In genomic region chr12:46628176-46628575, GRCh38 we compare ENCODE assay signal across 19 cellular contexts.
DNase-seq lines count a peak whose midpoint lies in the region; ATAC-seq, FAIRE-seq and TF ChIP-seq lines count a peak whose summit lies in the region.
"Had no signal": no experiment of that assay in that cellular context is flagged by ENCODE, and none has a peak within 500 bp of the region (broad histone marks: within the 10 kb centered on the region; RNA-seq: fewer than 3 reads in every experiment).

No MANE protein-coding gene starts in this region.

- no peak for TF ChIP-seq CTCF in Calu3 (IDR thresholded peaks at IDR 0.05; ENCODE audit: unreplicated experiment)
- TF ChIP-seq CTCF in astrocyte (IDR thresholded peaks at IDR 0.05; ENCODE audit: insufficient read depth, low read depth, low read length): no peak
- no peak for TF ChIP-seq CTCF in gastrocnemius medialis (IDR thresholded peaks at IDR 0.05 in 4 of 5, conservative IDR thresholded peaks at IDR 0.05 in 1 of 5)
- no peak for TF ChIP-seq CTCF in tibial artery (IDR thresholded peaks at IDR 0.05)

- no TSS peak for BruUV-seq in Calu3 (replicated peaks; lab: Mats Ljungman, UMichigan)

- no peak overlapping the region for H3K4me2 ChIP-seq in astrocyte (ENCODE audit: low read length)
- H3K4me2 ChIP-seq in mesenchymal stem cell (ENCODE audit: low read length, poor library complexity, severe bottlenecking): no peak overlapping the region
- H3K4me2 ChIP-seq: A549, KMS-11 had no signal

- no peak overlapping the region for H2AFZ ChIP-seq in astrocyte (ENCODE audit: low read depth, low read length)
- no peak overlapping the region for H2AFZ ChIP-seq in mesenchymal stem cell (ENCODE audit: low read depth, low read length)

- no peak overlapping the region for H3K27ac ChIP-seq in astrocyte (ENCODE audit: low read depth, low read length)
- peak overlapping the region; percentile 86 for H3K27ac ChIP-seq in mesenchymal stem cell (ENCODE audit: low read length, poor library complexity, severe bottlenecking)
- H3K27ac ChIP-seq in gastrocnemius medialis: peak overlapping the region; percentile 54 to 85 (median 68)
- no peak overlapping the region for H3K27ac ChIP-seq in tibial artery
- H3K27ac ChIP-seq: 22Rv1, A549, C4-2B, KMS-11 had no signal

- H2BK5ac ChIP-seq in mesenchymal stem cell (ENCODE audit: low read depth, low read length, poor library complexity, severe bottlenecking): no peak overlapping the region

- H3K23ac ChIP-seq in mesenchymal stem cell (ENCODE audit: low read length in 2 of 2): no peak overlapping the region

- no peak overlapping the region for H4K91ac ChIP-seq in mesenchymal stem cell (ENCODE audit: low read length)

- H2BK120ac ChIP-seq in mesenchymal stem cell (ENCODE audit: low read depth, low read length): no peak overlapping the region

- no peak for DNase-seq in Calu3
- DNase-seq in astrocyte (ENCODE audit: low read depth): no peak
- DNase-seq in mesenchymal stem cell: no peak
- DNase-seq in gastrocnemius medialis: no peak
- no peak for DNase-seq in GF-D8 (lab: John Stamatoyannopoulos, UW)
- no peak for DNase-seq in tibial artery
- no peak for DNase-seq in NCI-H526 (lab: John Stamatoyannopoulos, UW)
- DNase-seq: AML-193; CD4-positive, alpha-beta T cell; DMS79 treated with DMSO at 0.1 percent for 48 hours; H9 had no signal

- H3K9me3 ChIP-seq in astrocyte (ENCODE audit: insufficient read depth, low read depth, low read length) (no peaks in the 10 kb centered on the region), mesenchymal stem cell (ENCODE audit: control insufficient read depth, low read length) (no peaks in the 10 kb centered on the region), gastrocnemius medialis (peaks cover 0 to 7% (median 0%) of the 10 kb centered on the region in 3 donors), tibial artery (peaks cover 0 to 6% (median 0%) of the 10 kb centered on the region in 3 donors)
- H3K9me3 ChIP-seq: A549 had no signal

- H3K27me3 Mint-ChIP-seq in Calu3 (ENCODE audit: unreplicated experiment) (no peaks in the 10 kb centered on the region), astrocyte (ENCODE audit: low read depth, unreplicated experiment) (no peaks in the 10 kb centered on the region)
- H3K27me3 Mint-ChIP-seq: CD4-positive, alpha-beta T cell had no signal

- ATAC-seq in gastrocnemius medialis: no peak
- ATAC-seq: A549, HepG2 had no signal

- in situ Hi-C loops in gastrocnemius medialis (cut with MboI; ENCODE audit: low sequenced_read_pairs in 4 of 4): no loop called here

- H3K9me3 Mint-ChIP-seq in Calu3 (ENCODE audit: low read depth, unreplicated experiment) (no peaks in the 10 kb centered on the region), astrocyte (ENCODE audit: unreplicated experiment) (no peaks in the 10 kb centered on the region)
- H3K9me3 Mint-ChIP-seq: CD4-positive, alpha-beta T cell had no signal

- H2BK12ac ChIP-seq in mesenchymal stem cell (ENCODE audit: low read length in 2 of 2): no peak overlapping the region

- H3K9ac ChIP-seq in astrocyte (ENCODE audit: low read length) (no peak overlapping the region), mesenchymal stem cell (ENCODE audit: low read length) (no peak overlapping the region)
- H3K9ac ChIP-seq: KMS-11 had no signal

- intact Hi-C loops in Calu3 (cut with micrococcal nuclease; ENCODE audit: unreplicated experiment) (no loop called here), gastrocnemius medialis (cut with DNase I; ENCODE audit: low total_unique reads) (loop anchor here (5.0 kb wide), 1 partner anchor 91 kb away; no protein-coding TSS in a partner anchor), tibial artery (cut with DNase I; ENCODE audit: low total_unique reads) (no loop called here)

- no peak overlapping the region for H3K18ac ChIP-seq in mesenchymal stem cell (ENCODE audit: low read depth in 1 of 2, low read length in 2 of 2)

- no peak overlapping the region for H3K14ac ChIP-seq in mesenchymal stem cell (ENCODE audit: low read length in 2 of 2)

- no peak overlapping the region for H3K4ac ChIP-seq in mesenchymal stem cell (ENCODE audit: low read depth in 1 of 2, low read length in 2 of 2)

- no peak overlapping the region for H3K4me3 ChIP-seq in astrocyte (ENCODE audit: insufficient read depth, low read depth, low read length)
- no peak overlapping the region for H3K4me3 ChIP-seq in mesenchymal stem cell (ENCODE audit: insufficient read depth in 1 of 2, low read depth in 1 of 2, low read length in 2 of 2)
- no peak overlapping the region for H3K4me3 ChIP-seq in gastrocnemius medialis
- no peak overlapping the region for H3K4me3 ChIP-seq in tibial artery
- H3K4me3 ChIP-seq: A549 had no signal

- H3K4me3 Mint-ChIP-seq in Calu3 (ENCODE audit: low read depth, unreplicated experiment): no peak overlapping the region
- no peak overlapping the region for H3K4me3 Mint-ChIP-seq in astrocyte (ENCODE audit: unreplicated experiment)
- H3K4me3 Mint-ChIP-seq: CD4-positive, alpha-beta T cell; H9 had no signal

- CTCF ChIA-PET in Calu3 (lab: Charles Lee): no interaction called here

- H3K79me1 ChIP-seq in mesenchymal stem cell (replicated peaks; ENCODE audit: low read length, poor library complexity, severe bottlenecking): no peaks in the 10 kb centered on the region

- H3K36me3 ChIP-seq in astrocyte (ENCODE audit: insufficient read depth, low read length) (no peaks in the 10 kb centered on the region), mesenchymal stem cell (ENCODE audit: control insufficient read depth in 1 of 2, insufficient read depth in 2 of 2, low read depth in 1 of 2, low read length in 2 of 2) (no peaks in the 10 kb centered on the region), gastrocnemius medialis (peaks cover 0 to 7% of the 10 kb centered on the region in 2 donors), tibial artery (no peaks in the 10 kb centered on the region)

- no peak overlapping the region for H2BK15ac ChIP-seq in mesenchymal stem cell (ENCODE audit: low read depth, poor library complexity, severe bottlenecking)

- peak overlapping the region; percentile 43 for H3K27ac Mint-ChIP-seq in Calu3 (ENCODE audit: unreplicated experiment)
- H3K27ac Mint-ChIP-seq in astrocyte (ENCODE audit: unreplicated experiment): peak overlapping the region; percentile 2
- H3K27ac Mint-ChIP-seq: CD4-positive, alpha-beta T cell; H9 had no signal

- H3K4me1 ChIP-seq in astrocyte (ENCODE audit: insufficient read depth, low read length) (no peaks in the 10 kb centered on the region), mesenchymal stem cell (ENCODE audit: control insufficient read depth, insufficient read depth, low read depth, low read length) (peaks cover 11% of the 10 kb centered on the region), gastrocnemius medialis (peaks cover 15 to 20% of the 10 kb centered on the region in 2 donors), tibial artery (peaks cover 0 to 8% (median 0%) of the 10 kb centered on the region in 4 donors)

- H3K27me3 ChIP-seq in astrocyte (ENCODE audit: insufficient read depth, low read length): no peaks in the 10 kb centered on the region
- no peaks in the 10 kb centered on the region for H3K27me3 ChIP-seq in mesenchymal stem cell (ENCODE audit: control insufficient read depth in 1 of 2, insufficient read depth in 1 of 2, low read length in 2 of 2)
- no peaks in the 10 kb centered on the region for H3K27me3 ChIP-seq in gastrocnemius medialis
- H3K27me3 ChIP-seq in tibial artery: no peaks in the 10 kb centered on the region

- no peaks in the 10 kb centered on the region for H3K36me3 Mint-ChIP-seq in Calu3 (ENCODE audit: insufficient read depth, unreplicated experiment)
- H3K36me3 Mint-ChIP-seq in astrocyte (ENCODE audit: low read depth, unreplicated experiment): no peaks in the 10 kb centered on the region

- WGBS in mesenchymal stem cell: 100% methylated on average over 1 of the region's 1 CpG

- no peaks in the 10 kb centered on the region for H4K20me1 ChIP-seq in astrocyte (ENCODE audit: insufficient read depth, low read length)

- no peak overlapping the region for H2AK5ac ChIP-seq in mesenchymal stem cell (ENCODE audit: low read length, severe bottlenecking)

- H3K4me1 Mint-ChIP-seq in Calu3 (ENCODE audit: low read depth, unreplicated experiment) (peaks cover 31% of the 10 kb centered on the region), astrocyte (ENCODE audit: low read depth, unreplicated experiment) (peaks cover 28% of the 10 kb centered on the region)

- H3K79me2 ChIP-seq in astrocyte (ENCODE audit: insufficient read depth, low read length): no peaks in the 10 kb centered on the region

- TF ChIP-seq POLR2A in gastrocnemius medialis (IDR thresholded peaks at IDR 0.05): no peak

- no peak for FAIRE-seq in astrocyte (lab: Jason Lieb, UNC)
- FAIRE-seq: A549, GM12891, GM18507, H1, HepG2 had no signal

- no peak overlapping the region for H4K8ac ChIP-seq in mesenchymal stem cell (ENCODE audit: low read length)

Comparison
In these comparisons a context has a peak if more than half of its experiments do, and no peak if none do; other contexts are left out.
1. H3K27ac ChIP-seq: peak in mesenchymal stem cell (single experiment) and gastrocnemius medialis (4 of 4); none in astrocyte (single experiment) and tibial artery (0 of 2).